23 cellular contexts compared by ENCODE assay signal in genomic region chr5:92460505-92460904, GRCh38.
DNase-seq lines count a peak whose midpoint lies in the region; ATAC-seq and TF ChIP-seq lines count a peak whose summit lies in the region.
"Had no signal": no experiment of that assay in that cellular context is flagged by ENCODE, and none has a peak within 500 bp of the region (broad histone marks: within the 10 kb centered on the region; RNA-seq: fewer than 3 reads in every experiment).

No MANE protein-coding gene starts in this region.

- in situ Hi-C loops in GM13977 (cut with MboI; ENCODE audit: low pct_unique_long_range_greater_than_20kb, low sequenced_read_pairs, unreplicated experiment): no loop called here

- DNase-seq in GM12865 (ENCODE audit: low read depth): peak; percentile 12
- no peak for DNase-seq in foreskin fibroblast
- no peak for DNase-seq in GM13977 (ENCODE audit: low spot score)
- no peak for DNase-seq in NCI-H510A treated with DMSO at 0.1 percent for 48 hours (lab: John Stamatoyannopoulos, UW)
- DNase-seq in NCI-H2081 treated with DMSO at 0.1 percent for 48 hours (lab: John Stamatoyannopoulos, UW): no peak
- DNase-seq: activated CD4-positive, alpha-beta memory T cell treated with anti-CD3 and anti-CD28 coated beads for 36 hours; activated CD4-positive, alpha-beta T cell treated with anti-CD3 and anti-CD28 coated beads for 1 hour; activated CD8-positive, alpha-beta memory T cell treated with anti-CD3 and anti-CD28 coated beads, Interleukin-2, amount 50 U/mL, for 4 hours; activated naive CD4-positive, alpha-beta T cell treated with anti-CD3 and anti-CD28 coated beads, Interleukin-2, amount 10 ng/mL, durations not matched to agents 7 days and 5 days; adrenal gland; erythroblast; glutamatergic neuron; NCI-H2029; NCI-H2227 treated with DMSO at 0.1 percent for 48 hours; NCI-H69; nephron progenitor cell; Right ventricle myocardium superior; stimulated activated naive CD8-positive, alpha-beta T cell treated with anti-CD3 and anti-CD28 coated beads, Interleukin-15, Interleukin-2, amounts not matched to agents 100 U/mL and 50 U/mL, for 24 hours; testis had no signal

- TF ChIP-seq CTCF in GM12865 (IDR thresholded peaks at IDR 0.05; ENCODE audit: insufficient read depth, low read depth, low read length, missing control alignments): no peak
- TF ChIP-seq CTCF in foreskin fibroblast (IDR thresholded peaks at IDR 0.05; ENCODE audit: low read depth, low read length): no peak
- no peak for TF ChIP-seq CTCF in GM13977 (IDR thresholded peaks at IDR 0.05; ENCODE audit: extremely low read depth, insufficient read depth, missing control alignments)

- H3K4me3 ChIP-seq in GM12865 (ENCODE audit: low read depth, low read length) (no peak overlapping the region), foreskin fibroblast (ENCODE audit: low read depth in 1 of 2, low read length in 2 of 2) (no peak overlapping the region)
- H3K4me3 ChIP-seq: adrenal gland, testis had no signal

- peak; percentile 66 for ATAC-seq in GM19395 (IDR thresholded peaks at IDR 0.05; ENCODE audit: unreplicated experiment)
- peak; percentile 60 for ATAC-seq in HG02798 (IDR thresholded peaks at IDR 0.05; ENCODE audit: poor library complexity, unreplicated experiment)
- peak; percentile 85 for ATAC-seq in HG03442 (IDR thresholded peaks at IDR 0.05; ENCODE audit: unreplicated experiment)
- ATAC-seq: HepG2; stimulated activated naive CD8-positive, alpha-beta T cell treated with anti-CD3 and anti-CD28 coated beads, Interleukin-15, Interleukin-2, amounts not matched to agents 100 U/mL and 50 U/mL, for 24 hours had no signal
